ENCODE assay signal across 17 cellular contexts in genomic region chr2:10349725-10350124, GRCh38. TPM values are rescaled to one million over a fixed set of nuclear protein-coding genes. Genes with fewer than 3 reads are reported as not detected.
A peak's percentile ranks its signal among the peaks of the same experiment; 100 is the strongest.
DNase-seq lines count a peak whose midpoint lies in the region; ATAC-seq, FAIRE-seq and TF ChIP-seq lines count a peak whose summit lies in the region.
"Had no signal": no experiment of that assay in that cellular context is flagged by ENCODE, and none has a peak within 500 bp of the region (broad histone marks: within the 10 kb centered on the region; RNA-seq: fewer than 3 reads in every experiment).

No MANE protein-coding gene starts in this region.

- H3K4me3 ChIP-seq in CD8-positive, alpha-beta T cell (ENCODE audit: low read depth, low read length) = no peak overlapping the region
- H3K4me3 ChIP-seq in HepG2 (replicated peaks in 1 of 3; ENCODE audit: insufficient read depth in 1 of 3, low read depth in 2 of 3, low read length in 3 of 3) = no peak overlapping the region
- H3K4me3 ChIP-seq: BLaER1 treated with 17β-estradiol and CSF1 and Interleukin-3, amounts not matched to agents 10 nM and 100 nM had no signal

- peaks cover 17% of the 10 kb centered on the region for H3K36me3 Mint-ChIP-seq in CD8-positive, alpha-beta T cell

- H3K27me3 Mint-ChIP-seq in CD8-positive, alpha-beta T cell (ENCODE audit: low read depth) = no peaks in the 10 kb centered on the region
- H3K27me3 Mint-ChIP-seq: CD4-positive, alpha-beta memory T cell had no signal

- H2AFZ ChIP-seq in HepG2 (ENCODE audit: low read length) = no peak overlapping the region

- H3K27ac ChIP-seq in CD8-positive, alpha-beta T cell (ENCODE audit: low read depth, low read length) = no peak overlapping the region
- peak overlapping the region; percentile 76 for H3K27ac ChIP-seq in VCaP
- H3K27ac ChIP-seq in HepG2 (ENCODE audit: extremely low read length, insufficient read depth, low read length) = no peak overlapping the region
- H3K27ac ChIP-seq: BLaER1 treated with 17β-estradiol and CSF1 and Interleukin-3, amounts not matched to agents 10 nM and 100 nM; KMS-11 had no signal

- H3K4me3 Mint-ChIP-seq in CD8-positive, alpha-beta T cell = no peak overlapping the region
- H3K4me3 Mint-ChIP-seq: HFFc6 had no signal

- no peak for TF ChIP-seq RAD21 in HepG2 (CRISPR knock-in tag; IDR thresholded peaks at IDR 0.05)

- CTCF ChIA-PET in CD8-positive, alpha-beta T cell (lab: Charles Lee) = no interaction called here
- CTCF ChIA-PET in HepG2 (lab: Yijun Ruan, JAX; ENCODE audit: low intra/inter-chr PET ratio, low total read pairs) = no interaction called here

- peak overlapping the region; percentile 21 for H3K27ac Mint-ChIP-seq in CD8-positive, alpha-beta T cell
- H3K27ac Mint-ChIP-seq: HFFc6 had no signal

- peaks cover 31% of the 10 kb centered on the region for H3K4me1 ChIP-seq in CD8-positive, alpha-beta T cell (ENCODE audit: insufficient read depth, low read length)
- H3K4me1 ChIP-seq in HepG2 (ENCODE audit: insufficient read depth, low read length) = peaks cover 6% of the 10 kb centered on the region

- in situ Hi-C loops in HepG2 (cut with HindIII; ENCODE audit: extremely low pct_ligation_motif_present, low pct_unique_long_range_greater_than_20kb) = no loop called here

- TF ChIP-seq EP300 in HepG2 (IDR thresholded peaks at IDR 0.05; ENCODE audit: low read depth in 2 of 2, low read length in 2 of 2) = no peak
- no peak for TF ChIP-seq EP300 in HepG2 (CRISPR knock-in tag; IDR thresholded peaks at IDR 0.05; ENCODE audit: borderline replicate concordance)

- H3K4me1 Mint-ChIP-seq in CD8-positive, alpha-beta T cell (ENCODE audit: low read depth) = peaks cover 64% of the 10 kb centered on the region

- no peak overlapping the region for H3K9ac ChIP-seq in HepG2 (ENCODE audit: insufficient read depth, low read depth, low read length)
- H3K9ac ChIP-seq: BLaER1 treated with 17β-estradiol and CSF1 and Interleukin-3, amounts not matched to agents 10 nM and 100 nM; KMS-11 had no signal

- H3K9me3 Mint-ChIP-seq in CD8-positive, alpha-beta T cell = no peaks in the 10 kb centered on the region
- H3K9me3 Mint-ChIP-seq: CD4-positive, alpha-beta memory T cell; HFFc6 had no signal

- no TSS peak for BruUV-seq in HepG2 (replicated peaks; lab: Mats Ljungman, UMichigan)

- no peak for ATAC-seq in CD8-positive, alpha-beta T cell
- ATAC-seq in HG03135 (IDR thresholded peaks at IDR 0.05; ENCODE audit: unreplicated experiment) = peak; percentile 62
- ATAC-seq in HepG2 = no peak
- no peak for ATAC-seq in HG03139 (IDR thresholded peaks at IDR 0.05; ENCODE audit: unreplicated experiment)

- no peak for TF ChIP-seq CTCF in CD8-positive, alpha-beta T cell (IDR thresholded peaks at IDR 0.05)
- TF ChIP-seq CTCF in VCaP (conservative IDR thresholded peaks at IDR 0.05) (no peak), HepG2 (CRISPR knock-in tag; IDR thresholded peaks at IDR 0.05) (no peak)

- POLR2A ChIA-PET in CD8-positive, alpha-beta T cell (lab: Charles Lee) = no interaction called here
- POLR2A ChIA-PET in HepG2 (lab: Yijun Ruan, JAX) = no interaction called here

- H3K9me3 ChIP-seq in CD8-positive, alpha-beta T cell (ENCODE audit: low read length) = no peaks in the 10 kb centered on the region
- H3K9me3 ChIP-seq in HepG2 (ENCODE audit: low read length) = no peaks in the 10 kb centered on the region
- H3K9me3 ChIP-seq: BLaER1 treated with 17β-estradiol and CSF1 and Interleukin-3, amounts not matched to agents 10 nM and 100 nM had no signal

- FAIRE-seq in HepG2 (lab: Jason Lieb, UNC) = no peak
- FAIRE-seq: D721Med, GM19239 had no signal

- H4K20me1 ChIP-seq in HepG2 (ENCODE audit: insufficient read depth, low read length) = 0 out of 2 replicates have a peak, but pooled peaks cover 2% of the 10 kb centered on the region

- no peak overlapping the region for H3K4me2 ChIP-seq in HepG2 (ENCODE audit: low read depth, low read length)
- H3K4me2 ChIP-seq: KMS-11 had no signal

- peaks cover 6% of the 10 kb centered on the region for H3K36me3 ChIP-seq in CD8-positive, alpha-beta T cell (ENCODE audit: insufficient read depth, low read length)
- H3K36me3 ChIP-seq in HepG2 (replicated peaks in 1 of 2; ENCODE audit: control insufficient read depth in 1 of 2, insufficient read depth in 2 of 2, low read length in 2 of 2) = peaks cover 0 to 2% of the 10 kb centered on the region in 2 experiments; a peak in 3 of 5 replicates

- H3K79me2 ChIP-seq in HepG2 (ENCODE audit: insufficient read depth, low read length) = peaks cover 17% of the 10 kb centered on the region

- no peak for TF ChIP-seq POLR2A in HepG2 (IDR thresholded peaks at IDR 0.05; ENCODE audit: insufficient read depth in 1 of 2, low read depth in 2 of 2, low read length in 2 of 2)

- WGBS in HepG2 (ENCODE audit: low lambda C conversion rate) = 96% methylated on average over 3 of the region's 3 CpGs

- no peaks in the 10 kb centered on the region for H3K27me3 ChIP-seq in CD8-positive, alpha-beta T cell (ENCODE audit: insufficient read depth, low read length)
- no peaks in the 10 kb centered on the region for H3K27me3 ChIP-seq in HepG2 (ENCODE audit: control insufficient read depth in 1 of 2, insufficient read depth in 2 of 2, low read length in 2 of 2)
- H3K27me3 ChIP-seq: BLaER1 treated with 17β-estradiol and CSF1 and Interleukin-3, amounts not matched to agents 10 nM and 100 nM had no signal

- intact Hi-C loops in CD8-positive, alpha-beta T cell (cut with DNase I, micrococcal nuclease) = no loop called here
- intact Hi-C loops in HepG2 (cut with micrococcal nuclease; ENCODE audit: unreplicated experiment) = no loop called here

- no peak for DNase-seq in CD8-positive, alpha-beta T cell
- no peak for DNase-seq in NCI-H1930 (lab: John Stamatoyannopoulos, UW)
- no peak for DNase-seq in HepG2 (ENCODE audit: low spot score)
- no peak for DNase-seq in activated CD4-positive, alpha-beta T cell treated with anti-CD3 and anti-CD28 coated beads, Interleukin-2, amount 50 U/mL, for 1 hour
- DNase-seq: ACHN; CD4-positive, alpha-beta memory T cell; COR-L47; DMS53; HCEC 1CT; HFFc6 had no signal

TF ChIP-seq in HepG2, 621 proteins besides CTCF, POLR2A, EP300 and RAD21:
- TF ChIP-seq GATAD1 (CRISPR knock-in tag; IDR thresholded peaks at IDR 0.05) (no peak), ZNF773 (CRISPR knock-in tag; IDR thresholded peaks at IDR 0.05; ENCODE audit: borderline replicate concordance) (no peak), ZNF333 (CRISPR knock-in tag; IDR thresholded peaks at IDR 0.05; ENCODE audit: borderline replicate concordance) (no peak), THRA (CRISPR knock-in tag; IDR thresholded peaks at IDR 0.05; ENCODE audit: borderline replicate concordance) (no peak), ZNF317 (CRISPR knock-in tag; IDR thresholded peaks at IDR 0.05) (no peak), ZSCAN12 (CRISPR knock-in tag; IDR thresholded peaks at IDR 0.05) (no peak), FUBP1 (CRISPR knock-in tag; IDR thresholded peaks at IDR 0.05; ENCODE audit: borderline replicate concordance) (no peak), MIER2 (CRISPR knock-in tag; IDR thresholded peaks at IDR 0.05) (no peak)

RNA-seq across cellular contexts. Expression of gene HPCAL1, which starts 47.0 kb away (rescaled TPM):
- total RNA-seq in CD8-positive, alpha-beta T cell = 10 to 100 TPM; 25.0 to 25.6 TPM
- total RNA-seq in HepG2 (2016; rRNA removed; fragmentation: Illumina TruSeq; extraction: Trizol) = 23.3 and 29.9 TPM in 2 replicates
- total RNA-seq in HepG2 (2016; cell fraction: cytosol; rRNA removed; fragmentation: Illumina TruSeq; extraction: Trizol; ENCODE audit: low read depth) = 43.0 and 51.2 TPM in 2 replicates
- 21.4 and 28.1 TPM in 2 replicates for total RNA-seq in HepG2 (2016; cell fraction: insoluble cytoplasmic fraction; rRNA removed; fragmentation: Illumina TruSeq; extraction: Trizol)
- total RNA-seq in HepG2 (2016; cell fraction: membrane; rRNA removed; fragmentation: Illumina TruSeq; extraction: Trizol) = 50.7 and 67.7 TPM in 2 replicates
- 12.9 and 16.1 TPM in 2 replicates for total RNA-seq in HepG2 (2016; cell fraction: nucleus; rRNA removed; fragmentation: Illumina TruSeq; extraction: Trizol)
- 29.5 and 38.6 TPM in 2 replicates for polyA plus RNA-seq in HepG2 (2011; rRNA removed)
- 29.8 and 35.9 TPM in 2 replicates for polyA plus RNA-seq in HepG2 (2011; cell fraction: cytosol; rRNA removed)
- polyA plus RNA-seq in HepG2 (2011; cell fraction: nucleus; rRNA removed) = 54.3 and 60.0 TPM in 2 replicates
- polyA plus RNA-seq in HepG2 (2012) = 46.0 and 46.8 TPM in 2 replicates
- polyA plus RNA-seq in HepG2 (2016; cell fraction: cytosol; fragmentation: Illumina TruSeq; extraction: Trizol; ENCODE audit: low read depth) = 37.1 and 47.1 TPM in 2 replicates
- polyA plus RNA-seq in HepG2 (2016; cell fraction: insoluble cytoplasmic fraction; fragmentation: Illumina TruSeq; extraction: Trizol; ENCODE audit: low read depth) = 24.6 and 35.5 TPM in 2 replicates
- 54.6 and 65.1 TPM in 2 replicates for polyA plus RNA-seq in HepG2 (2016; cell fraction: membrane; fragmentation: Illumina TruSeq; extraction: Trizol; ENCODE audit: low read depth)
- polyA plus RNA-seq in HepG2 (2016; cell fraction: nucleus; fragmentation: Illumina TruSeq; extraction: Trizol; ENCODE audit: insufficient read depth, low read depth) = 30.3 and 35.7 TPM in 2 replicates
- 26.5 and 27.7 TPM in 2 replicates for polyA minus RNA-seq in HepG2 (2011; rRNA and poly(A)+ RNA removed; ENCODE audit: low replicate concordance)
- polyA minus RNA-seq in HepG2 (2011; cell fraction: cytosol; rRNA and poly(A)+ RNA removed) = 19.4 and 20.4 TPM in 2 replicates
- 12.6 and 15.5 TPM in 2 replicates for polyA minus RNA-seq in HepG2 (2011; cell fraction: nucleus; rRNA and poly(A)+ RNA removed)
